Comparison of ENCODE assay signal across 15 cellular contexts in the genomic region with DNA sequence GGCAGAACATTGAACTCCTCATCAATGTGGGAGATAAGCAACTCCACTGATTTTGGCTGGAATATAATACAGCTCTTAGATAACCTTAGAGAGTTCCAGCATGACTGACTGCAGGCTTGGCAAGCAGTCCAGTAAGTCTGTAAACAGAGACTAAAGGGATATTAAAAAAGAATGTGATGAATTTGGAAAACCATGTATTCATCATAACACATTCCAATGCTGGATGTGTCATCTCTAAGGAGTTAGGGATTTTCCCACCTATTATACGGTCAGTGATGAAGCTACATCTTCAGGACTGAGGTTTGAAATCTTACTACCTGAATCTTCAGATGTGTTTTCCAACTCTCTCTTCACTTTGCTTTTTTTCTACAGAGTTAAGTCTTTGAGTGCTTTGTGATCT.
A peak's percentile ranks its signal among the peaks of the same experiment; 100 is the strongest.
DNase-seq lines count a peak whose midpoint lies in the region; ATAC-seq and TF ChIP-seq lines count a peak whose summit lies in the region.
"Had no signal": no experiment of that assay in that cellular context is flagged by ENCODE, and none has a peak within 500 bp of the region (broad histone marks: within the 10 kb centered on the region; RNA-seq: fewer than 3 reads in every experiment).

No MANE protein-coding gene starts in this region.

- peaks cover 3% of the 10 kb centered on the region for H3F3A ChIP-seq in smooth muscle cell (ENCODE audit: low read depth)

- H3K9ac ChIP-seq in smooth muscle cell (ENCODE audit: low read depth): peak overlapping the region; percentile 86

- TF ChIP-seq POLR2A in gastroesophageal sphincter (IDR thresholded peaks at IDR 0.05): no peak

- no peak for TF ChIP-seq CTCF in gastroesophageal sphincter (IDR thresholded peaks at IDR 0.05)
- TF ChIP-seq CTCF in smooth muscle cell (IDR thresholded peaks at IDR 0.05; ENCODE audit: borderline replicate concordance, insufficient read depth, poor library complexity, severe bottlenecking): no peak

- H4K20me1 ChIP-seq in smooth muscle cell (ENCODE audit: low read depth): no peaks in the 10 kb centered on the region

- no peaks in the 10 kb centered on the region for H3K9me3 ChIP-seq in gastroesophageal sphincter
- no peaks in the 10 kb centered on the region for H3K9me3 ChIP-seq in smooth muscle cell (replicated peaks; ENCODE audit: low read depth)
- H3K9me3 ChIP-seq: esophagus squamous epithelium had no signal

- H3K4me3 ChIP-seq in gastroesophageal sphincter (no peak overlapping the region), smooth muscle cell (no peak overlapping the region)
- H3K4me3 ChIP-seq: esophagus squamous epithelium had no signal

- no peaks in the 10 kb centered on the region for H3K79me2 ChIP-seq in smooth muscle cell (ENCODE audit: low read depth)

- H3K4me1 ChIP-seq in gastroesophageal sphincter: no peaks in the 10 kb centered on the region
- no peaks in the 10 kb centered on the region for H3K4me1 ChIP-seq in smooth muscle cell (ENCODE audit: low read depth)
- H3K4me1 ChIP-seq: esophagus squamous epithelium had no signal

- no peak overlapping the region for H3K27ac ChIP-seq in gastroesophageal sphincter
- peak overlapping the region; percentile 98 for H3K27ac ChIP-seq in smooth muscle cell (ENCODE audit: low read depth)
- H3K27ac ChIP-seq: esophagus squamous epithelium had no signal

- H2AFZ ChIP-seq in smooth muscle cell (ENCODE audit: low read depth): peak overlapping the region; percentile 33

- H3K4me2 ChIP-seq in smooth muscle cell: peak overlapping the region; percentile 77

- ATAC-seq in SK-N-SH treated with all-trans-retinoic acid at 6 μM for 48 hours: peak; percentile 85
- ATAC-seq in gastroesophageal sphincter: peak; percentile 40
- ATAC-seq in HG03460 (IDR thresholded peaks at IDR 0.05; ENCODE audit: unreplicated experiment): no peak
- ATAC-seq in GM18511 (IDR thresholded peaks at IDR 0.05; ENCODE audit: unreplicated experiment): no peak
- ATAC-seq: sciatic nerve had no signal

- TF ChIP-seq EP300 in gastroesophageal sphincter (IDR thresholded peaks at IDR 0.05): no peak

- DNase-seq in HPDE6-E6E7 (ENCODE audit: extremely low spot score) (peak; percentile 45), smooth muscle cell (lab: John Stamatoyannopoulos, UW; ENCODE audit: unreplicated experiment) (no peak), hippocampal formation (lab: John Stamatoyannopoulos, UW) (no peak)
- DNase-seq: activated naive CD4-positive, alpha-beta T cell treated with anti-CD3 and anti-CD28 coated beads for 36 hours; CD4-positive, CD25-positive, alpha-beta regulatory T cell; esophagus squamous epithelium; GF-D8; naive B cell; NCI-H1436 treated with DMSO at 0.1 percent for 48 hours; NCI-H526 had no signal

- 17 to 20% methylated on average over 1 of the region's 1 CpG for WGBS in gastroesophageal sphincter (ENCODE audit: low coverage in 1 of 2), 2 donors
- WGBS in smooth muscle cell (ENCODE audit: low lambda C conversion rate): 5% methylated on average over 1 of the region's 1 CpG

- no peaks in the 10 kb centered on the region for H3K36me3 ChIP-seq in gastroesophageal sphincter
- H3K36me3 ChIP-seq in smooth muscle cell (ENCODE audit: low read depth): no peaks in the 10 kb centered on the region
- H3K36me3 ChIP-seq: esophagus squamous epithelium had no signal

- no peaks in the 10 kb centered on the region for H3K27me3 ChIP-seq in gastroesophageal sphincter
- no peaks in the 10 kb centered on the region for H3K27me3 ChIP-seq in smooth muscle cell (ENCODE audit: low read depth)
- H3K27me3 ChIP-seq: esophagus squamous epithelium had no signal

TF ChIP-seq in SK-N-SH treated with all-trans-retinoic acid at 6 μM for 48 hours, 23 proteins besides CTCF, POLR2A, EP300 and RAD21:
- TF ChIP-seq ISL1 (CRISPR knock-in tag; IDR thresholded peaks at IDR 0.05): peak; percentile 36; the same call in 1 of the 2 replicates
- TF ChIP-seq ZNF565 (CRISPR knock-in tag; conservative IDR thresholded peaks at IDR 0.05; ENCODE audit: low read depth): no peak

Comparison
In these comparisons a context has a peak if more than half of its experiments do, and no peak if none do; other contexts are left out.
1. ATAC-seq: peak in SK-N-SH treated with all-trans-retinoic acid at 6 μM for 48 hours (single experiment) and gastroesophageal sphincter (single experiment); none in HG03460 (single experiment) and GM18511 (single experiment).